Comparison of ENCODE assay signal across 1 cellular context in genomic region chrX:51852096-51852495, GRCh38.
TF ChIP-seq lines count a peak whose summit lies in the region.

No MANE protein-coding gene starts in this region.

TF ChIP-seq in H1, 55 proteins besides CTCF, POLR2A, EP300 and RAD21:
- no peak for TF ChIP-seq E2F6 (IDR thresholded peaks at IDR 0.05)
- TF ChIP-seq CTBP2 (IDR thresholded peaks at IDR 0.05; ENCODE audit: borderline replicate concordance, insufficient read depth, insufficient read length, low read length), result no peak
- TF ChIP-seq GABPA (IDR thresholded peaks at IDR 0.05; ENCODE audit: borderline replicate concordance, insufficient read depth, low read length), result no peak
- TF ChIP-seq TAF7 (optimal IDR thresholded peaks at IDR 0.05; ENCODE audit: borderline replicate concordance, low read depth, low read length), result no peak
- TF ChIP-seq, protein P1, sequence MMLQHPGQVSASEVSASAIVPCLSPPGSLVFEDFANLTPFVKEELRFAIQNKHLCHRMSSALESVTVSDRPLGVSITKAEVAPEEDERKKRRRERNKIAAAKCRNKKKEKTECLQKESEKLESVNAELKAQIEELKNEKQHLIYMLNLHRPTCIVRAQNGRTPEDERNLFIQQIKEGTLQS (IDR thresholded peaks at IDR 0.05; ENCODE audit: insufficient read depth, low read depth, low read length), result no peak
- TF ChIP-seq CBX8 (IDR thresholded peaks at IDR 0.05; ENCODE audit: borderline replicate concordance, low read depth, low read length), result no peak
- TF ChIP-seq TEAD4 (IDR thresholded peaks at IDR 0.05; ENCODE audit: low read depth, low read length), result no peak
- TF ChIP-seq, protein P2, sequence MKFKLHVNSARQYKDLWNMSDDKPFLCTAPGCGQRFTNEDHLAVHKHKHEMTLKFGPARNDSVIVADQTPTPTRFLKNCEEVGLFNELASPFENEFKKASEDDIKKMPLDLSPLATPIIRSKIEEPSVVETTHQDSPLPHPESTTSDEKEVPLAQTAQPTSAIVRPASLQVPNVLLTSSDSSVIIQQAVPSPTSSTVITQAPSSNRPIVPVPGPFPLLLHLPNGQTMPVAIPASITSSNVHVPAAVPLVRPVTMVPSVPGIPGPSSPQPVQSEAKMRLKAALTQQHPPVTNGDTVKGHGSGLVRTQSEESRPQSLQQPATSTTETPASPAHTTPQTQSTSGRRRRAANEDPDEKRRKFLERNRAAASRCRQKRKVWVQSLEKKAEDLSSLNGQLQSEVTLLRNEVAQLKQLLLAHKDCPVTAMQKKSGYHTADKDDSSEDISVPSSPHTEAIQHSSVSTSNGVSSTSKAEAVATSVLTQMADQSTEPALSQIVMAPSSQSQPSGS (IDR thresholded peaks at IDR 0.05; ENCODE audit: low read length), result no peak
- no peak for TF ChIP-seq TBP (IDR thresholded peaks at IDR 0.05; ENCODE audit: low read depth, low read length)
- no peak for TF ChIP-seq EZH2 (IDR thresholded peaks at IDR 0.05; ENCODE audit: low read depth, low read length, severe bottlenecking)
- no peak for TF ChIP-seq ZNF274 (IDR thresholded peaks at IDR 0.05; ENCODE audit: borderline replicate concordance, extremely low read depth, low read length)
- TF ChIP-seq RNF2 (IDR thresholded peaks at IDR 0.05; ENCODE audit: borderline replicate concordance, low read depth, low read length, missing control alignments, poor library complexity, severe bottlenecking), result no peak
- TF ChIP-seq EGR1 (IDR thresholded peaks at IDR 0.05; ENCODE audit: borderline replicate concordance, low read depth, low read length), result no peak
- TF ChIP-seq HDAC2 (IDR thresholded peaks at IDR 0.05; ENCODE audit: borderline replicate concordance in 1 of 2, low read depth in 2 of 2, low read length in 2 of 2), result no peak
- no peak for TF ChIP-seq TAF1 (IDR thresholded peaks at IDR 0.05; ENCODE audit: low read depth, low read length)
- no peak for TF ChIP-seq BRCA1 (IDR thresholded peaks at IDR 0.05; ENCODE audit: low read depth, low read length)
- TF ChIP-seq SIN3A (conservative IDR thresholded peaks at IDR 0.05 in 1 of 2, IDR thresholded peaks at IDR 0.05 in 1 of 2; ENCODE audit: low read depth in 1 of 2, low read length in 2 of 2), result no peak
